ENCODE assay signal across 19 cellular contexts in genomic region chr21:46091118-46091517, GRCh38. TPM values are rescaled to one million over a fixed set of nuclear protein-coding genes. Genes with fewer than 3 reads are reported as not detected.
DNase-seq lines count a peak whose midpoint lies in the region; ATAC-seq, FAIRE-seq and TF ChIP-seq lines count a peak whose summit lies in the region.
"Had no signal": no experiment of that assay in that cellular context is flagged by ENCODE, and none has a peak within 500 bp of the region (broad histone marks: within the 10 kb centered on the region; RNA-seq: fewer than 3 reads in every experiment).

No MANE protein-coding gene starts in this region.

- H4K5ac ChIP-seq in H1 (ENCODE audit: insufficient read length, low read depth, low read length) = no peak overlapping the region

- no peak overlapping the region for H2BK5ac ChIP-seq in H1 (ENCODE audit: low read depth, low read length)

- no peak for DNase-seq in HFFc6
- no peak for DNase-seq in H1 (ENCODE audit: low read depth in 1 of 2, low spot score in 2 of 2)
- DNase-seq in omental fat pad (ENCODE audit: low spot score) = peak; percentile 6
- DNase-seq in suprapubic skin (ENCODE audit: low spot score in 2 of 2) = no peak
- no peak for DNase-seq in G401 (ENCODE audit: low spot score)
- no peak for DNase-seq in hippocampal formation (lab: John Stamatoyannopoulos, UW)
- DNase-seq in Karpas-422 = no peak
- DNase-seq: erythroblast; HCEC 1CT; MM.1S; naive thymus-derived CD8-positive, alpha-beta T cell; NCI-H1694; NCI-H2227 treated with DMSO at 0.1 percent for 48 hours; NK-92 treated with Interleukin-12 subunit alpha and Interleukin-12 subunit beta, amount 100 ng/mL, for 24 hours; stimulated activated naive CD8-positive, alpha-beta T cell treated with anti-CD3 and anti-CD28 coated beads, Interleukin-15, Interleukin-2, amounts not matched to agents 100 U/mL and 50 U/mL, for 24 hours had no signal

- H3K36me3 Mint-ChIP-seq in HFFc6 (ENCODE audit: low read depth) = peaks cover 28% of the 10 kb centered on the region

- H3K79me2 ChIP-seq in H1 (ENCODE audit: control insufficient read depth in 1 of 2, insufficient read depth in 2 of 2, low read length in 2 of 2) (no peaks in the 10 kb centered on the region), Karpas-422 (ENCODE audit: low read length) (no peaks in the 10 kb centered on the region)

- CTCF ChIA-PET in H1 (lab: Charles Lee; ENCODE audit: partially characterized antibody) = no interaction called here

- H3K23me2 ChIP-seq in H1 (ENCODE audit: low read depth, low read length) = peaks cover 5% of the 10 kb centered on the region; the same call in 1 of the 2 replicates

- WGBS in H1 (ENCODE audit: extremely low coverage in 1 of 2, insufficient coverage in 1 of 2, insufficient read length in 1 of 2, insufficient replicate concordance in 2 of 2, low coverage in 1 of 2, low lambda C conversion rate in 2 of 2, missing lambda C conversion rate in 1 of 2), 2 experiments = 81% methylated on average over 4 of the region's 4 CpGs; no CpG with 5 or more reads in 1 of the 2 experiments
- WGBS in suprapubic skin = 80% methylated on average over 4 of the region's 4 CpGs

- TF ChIP-seq POLR2A in H1 (IDR thresholded peaks at IDR 0.05; ENCODE audit: control extremely low read depth in 1 of 2, low read depth in 2 of 2, low read length in 2 of 2) = no peak
- TF ChIP-seq POLR2A in suprapubic skin (IDR thresholded peaks at IDR 0.05) = no peak

- peak overlapping the region; percentile 99 for H3K56ac ChIP-seq in H1 (replicated peaks; ENCODE audit: insufficient read length, low read depth, low read length)

- H3K9ac ChIP-seq in H1 (replicated peaks in 1 of 4; ENCODE audit: extremely low read depth in 1 of 4, low read depth in 3 of 4, low read length in 3 of 4) (no peak overlapping the region), Karpas-422 (ENCODE audit: low read length) (no peak overlapping the region)

- peaks cover 23% of the 10 kb centered on the region for H3K4me1 Mint-ChIP-seq in HFFc6 (ENCODE audit: low read depth)
- H3K4me1 Mint-ChIP-seq: B cell had no signal

- no peak for TF ChIP-seq RAD21 in H1 (IDR thresholded peaks at IDR 0.05 in 1 of 2, conservative IDR thresholded peaks at IDR 0.05 in 1 of 2; ENCODE audit: low read depth in 2 of 2, low read length in 2 of 2)

- no peak overlapping the region for H2AK5ac ChIP-seq in H1 (ENCODE audit: low read depth, low read length)

- no peak overlapping the region for H4K91ac ChIP-seq in H1 (replicated peaks; ENCODE audit: insufficient read length, low read length)

- H4K8ac ChIP-seq in H1 (ENCODE audit: extremely low read depth, insufficient read depth, low read length) = no peak overlapping the region

- H3K4me1 ChIP-seq in H1 (replicated peaks in 1 of 4; ENCODE audit: control insufficient read depth in 3 of 4, insufficient read depth in 4 of 4, low read length in 3 of 4) = no peaks in the 10 kb centered on the region
- H3K4me1 ChIP-seq in suprapubic skin = peaks cover 26% of the 10 kb centered on the region
- H3K4me1 ChIP-seq in Karpas-422 (ENCODE audit: low read length) = no peaks in the 10 kb centered on the region
- H3K4me1 ChIP-seq: breast epithelium had no signal

- no peaks in the 10 kb centered on the region for H3K36me3 ChIP-seq in H1 (ENCODE audit: control insufficient read depth in 2 of 4, insufficient read depth in 4 of 4, low read length in 3 of 4)
- H3K36me3 ChIP-seq in suprapubic skin = no peaks in the 10 kb centered on the region
- no peaks in the 10 kb centered on the region for H3K36me3 ChIP-seq in Karpas-422 (ENCODE audit: insufficient read depth, low read length)
- H3K36me3 ChIP-seq: breast epithelium had no signal

- no peak overlapping the region for H3K27ac ChIP-seq in H1 (ENCODE audit: low read depth, low read length)
- H3K27ac ChIP-seq in suprapubic skin = peak overlapping the region; percentile 81
- no peak overlapping the region for H3K27ac ChIP-seq in Karpas-422 (ENCODE audit: low read length)
- H3K27ac ChIP-seq: RWPE1 had no signal

- no peaks in the 10 kb centered on the region for H3K79me1 ChIP-seq in H1 (ENCODE audit: low read depth, low read length)

- no peak overlapping the region for H3K4me3 Mint-ChIP-seq in HFFc6
- H3K4me3 Mint-ChIP-seq: B cell had no signal

- TF ChIP-seq EP300 in H1 (IDR thresholded peaks at IDR 0.05; ENCODE audit: borderline replicate concordance in 1 of 2, low read depth in 2 of 2, low read length in 2 of 2) = no peak
- no peak for TF ChIP-seq EP300 in suprapubic skin (IDR thresholded peaks at IDR 0.05)

- peaks cover 31% of the 10 kb centered on the region for H3K9me3 Mint-ChIP-seq in HFFc6

- in situ Hi-C loops in G401 (cut with HindIII; ENCODE audit: low sequenced_read_pairs) = no loop called here

- peak overlapping the region; percentile 98 for H3K27ac Mint-ChIP-seq in HFFc6
- H3K27ac Mint-ChIP-seq: B cell had no signal

- no peak overlapping the region for H2BK120ac ChIP-seq in H1 (replicated peaks; ENCODE audit: low read depth, low read length)

- peaks cover 0 to 4% of the 10 kb centered on the region in 2 experiments for H4K20me1 ChIP-seq in H1 (replicated peaks in 1 of 2; ENCODE audit: control insufficient read depth in 1 of 2, insufficient read depth in 2 of 2, low read length in 2 of 2)
- no peaks in the 10 kb centered on the region for H4K20me1 ChIP-seq in Karpas-422 (ENCODE audit: insufficient read depth, low read depth, low read length)

- H3K9me3 ChIP-seq in H1 (ENCODE audit: insufficient read depth in 2 of 2, low read depth in 1 of 2, low read length in 1 of 2) (peaks cover 19 to 33% of the 10 kb centered on the region in 2 experiments), suprapubic skin (no peaks in the 10 kb centered on the region), Karpas-422 (ENCODE audit: low read length) (peaks cover 8% of the 10 kb centered on the region; the same call in 1 of the 2 replicates)
- H3K9me3 ChIP-seq: breast epithelium had no signal

- H3K4me2 ChIP-seq in H1 (ENCODE audit: insufficient read depth in 1 of 2, low read depth in 2 of 2, low read length in 2 of 2) = no peak overlapping the region
- no peak overlapping the region for H3K4me2 ChIP-seq in Karpas-422 (ENCODE audit: low read depth, low read length, poor library complexity, severe bottlenecking)

- H2BK12ac ChIP-seq in H1 (ENCODE audit: low read depth, low read length) = peak overlapping the region; percentile 52; the same call in 1 of the 2 replicates

- H3K27me3 ChIP-seq in H1 (replicated peaks in 1 of 4; ENCODE audit: control insufficient read depth in 3 of 4, extremely low read depth in 1 of 4, insufficient read depth in 3 of 4, low read length in 3 of 4) (no peaks in the 10 kb centered on the region), suprapubic skin (no peaks in the 10 kb centered on the region), Karpas-422 (ENCODE audit: low read length) (no peaks in the 10 kb centered on the region; the same call in 1 of the 2 replicates)
- H3K27me3 ChIP-seq: breast epithelium had no signal

- H3K27me3 Mint-ChIP-seq in HFFc6 (ENCODE audit: insufficient read depth) = peaks cover 5% of the 10 kb centered on the region; the same call in 1 of the 2 replicates

- no peak for TF ChIP-seq CTCF in HFFc6 (IDR thresholded peaks at IDR 0.05)
- TF ChIP-seq CTCF in H1 (IDR thresholded peaks at IDR 0.05; ENCODE audit: control extremely low read depth in 1 of 3, insufficient read depth in 1 of 3, low read depth in 1 of 3, low read length in 3 of 3) = no peak
- TF ChIP-seq CTCF in omental fat pad (IDR thresholded peaks at IDR 0.05) = no peak
- TF ChIP-seq CTCF in suprapubic skin (IDR thresholded peaks at IDR 0.05) = no peak

- no peak overlapping the region for H2AFZ ChIP-seq in H1 (ENCODE audit: low read length)
- H2AFZ ChIP-seq in Karpas-422 (ENCODE audit: low read length) = no peak overlapping the region

- ATAC-seq in omental fat pad (ENCODE audit: low FRiP score) = no peak
- ATAC-seq: naive thymus-derived CD8-positive, alpha-beta T cell; stimulated activated naive CD8-positive, alpha-beta T cell treated with anti-CD3 and anti-CD28 coated beads, Interleukin-15, Interleukin-2, amounts not matched to agents 100 U/mL and 50 U/mL, for 24 hours had no signal

- no peak overlapping the region for H3K23ac ChIP-seq in H1 (ENCODE audit: insufficient read length)

- H3K4me3 ChIP-seq in H1 (ENCODE audit: extremely low read depth in 1 of 4, insufficient read depth in 2 of 4, low read depth in 3 of 4, low read length in 4 of 4) (no peak overlapping the region), suprapubic skin (no peak overlapping the region), Karpas-422 (ENCODE audit: low read length) (no peak overlapping the region)

- no peak overlapping the region for H3K18ac ChIP-seq in H1 (ENCODE audit: extremely low read depth, low read length)

- H2BK15ac ChIP-seq in H1 (ENCODE audit: low read length) = no peak overlapping the region

- H3K14ac ChIP-seq in H1 (ENCODE audit: insufficient read length) = no peak overlapping the region

- H2BK20ac ChIP-seq in H1 (ENCODE audit: low read length) = no peak overlapping the region

- POLR2A ChIA-PET in H1 (lab: Charles Lee; ENCODE audit: partially characterized antibody) = no interaction called here

- no peak overlapping the region for H3K4ac ChIP-seq in H1 (replicated peaks; ENCODE audit: insufficient read length, low read depth, low read length)

- no peak for FAIRE-seq in H1 (lab: Jason Lieb, UNC)
- FAIRE-seq: keratinocyte had no signal

- H3K9me2 ChIP-seq in Karpas-422 (replicated peaks; ENCODE audit: insufficient read depth, low read length) = no peaks in the 10 kb centered on the region

TF ChIP-seq in H1, 55 proteins besides CTCF, POLR2A, EP300 and RAD21 (continues in another document):
- TF ChIP-seq SP2 (IDR thresholded peaks at IDR 0.05; ENCODE audit: low read length) = no peak

RNA-seq across cellular contexts. Expression of gene COL6A2, which starts 6.8 kb away (rescaled TPM):
- 100 to 1,000 TPM; 426 to 514 (median 467) TPM for total RNA-seq in HFFc6 (2021; fragmentation: NEBNext Ultra II Directional; extraction: Animal tissue kit (Norgen Biotek cat#: 25700))
- total RNA-seq in H1 (2021; fragmentation: NEBNext Ultra II Directional; extraction: Animal tissue kit (Norgen Biotek cat#: 25700)) = 60.6 and 62.7 TPM in 2 replicates
- 60.1 and 79.2 TPM in 2 replicates for polyA plus RNA-seq in H1 (2011; rRNA removed)
- 60.4 TPM for polyA plus RNA-seq in H1 (2011; cell fraction: cytosol; rRNA removed)
- 219 TPM for polyA plus RNA-seq in H1 (2011; cell fraction: nucleus; rRNA removed)
- polyA plus RNA-seq in H1 (2012, experiment 1 of 2) = 38.8 to 78.4 TPM (median 69.6 TPM) in 4 replicates
- polyA plus RNA-seq in H1 (2012, experiment 2 of 2) = 41.6 TPM
- 99.7 TPM for polyA plus RNA-seq in H1 (2013, experiment 1 of 2)
- polyA plus RNA-seq in H1 (2013, experiment 2 of 2) = 84.9 TPM
- polyA minus RNA-seq in H1 (2011; rRNA and poly(A)+ RNA removed) = 14.9 and 16.7 TPM in 2 replicates
- polyA minus RNA-seq in H1 (2011; cell fraction: cytosol; rRNA and poly(A)+ RNA removed) = 30.5 TPM
- polyA minus RNA-seq in H1 (2011; cell fraction: nucleus; rRNA and poly(A)+ RNA removed) = 40.6 TPM
- 1,000 to 10,000 TPM in 1 of 4 donors, 100 to 1,000 TPM in 3; 480 to 1,153 (median 616) TPM for total RNA-seq in omental fat pad
- 100 to 1,000 TPM in 3 of 4 donors, 10 to 100 TPM in 1; 88.9 to 150 (median 126) TPM for total RNA-seq in suprapubic skin
- 69.1 and 79.2 TPM in 2 replicates for total RNA-seq in G401 (2014; rRNA removed; shearing (Covaris generic))
- not detected in 2 replicates for total RNA-seq in Karpas-422 (2014; rRNA removed; shearing (Covaris generic); ENCODE audit: low replicate concordance)

Comparison
In these comparisons a context has a peak if more than half of its experiments do, and no peak if none do; other contexts are left out.
1. RNA of gene COL6A2, which starts 6.8 kb away (total RNA-seq): 480 to 1,153 TPM in omental fat pad, 426 to 514 TPM in HFFc6, 88.9 to 150 TPM in suprapubic skin, 69.1 to 79.2 TPM in G401 and 60.6 to 62.7 TPM in H1; not detected in Karpas-422; every median in the first group is over 10 times any median in the second.